ENCODE assay signal across 20 cellular contexts in genomic region chr10:24550680-24551079, GRCh38.
DNase-seq lines count a peak whose midpoint lies in the region; ATAC-seq and TF ChIP-seq lines count a peak whose summit lies in the region.
"Had no signal": no experiment of that assay in that cellular context is flagged by ENCODE, and none has a peak within 500 bp of the region (broad histone marks: within the 10 kb centered on the region; RNA-seq: fewer than 3 reads in every experiment).

No MANE protein-coding gene starts in this region.

- H3K9me3 Mint-ChIP-seq in activated CD8-positive, alpha-beta memory T cell treated with anti-CD3 and anti-CD28 coated beads, Interleukin-2, amount 10 ng/mL, durations not matched to agents 7 days and 5 days (ENCODE audit: low read depth), result no peaks in the 10 kb centered on the region
- H3K9me3 Mint-ChIP-seq: CD4-positive, alpha-beta T cell; CD8-positive, alpha-beta memory T cell; GM23338 had no signal

- H2AFZ ChIP-seq in osteoblast (ENCODE audit: low read length), result no peak overlapping the region
- H2AFZ ChIP-seq: GM23338 had no signal

- 76 to 88% (median 79%) methylated on average over 10 of the region's 10 CpGs for WGBS in stomach, 5 donors
- WGBS in aorta, 2 donors, result 91% methylated on average over 10 of the region's 10 CpGs

- no peaks in the 10 kb centered on the region for H3K4me1 ChIP-seq in osteoblast (ENCODE audit: insufficient read depth, low read length)
- H3K4me1 ChIP-seq in stomach, result peaks cover 0 to 14% (median 11%) of the 10 kb centered on the region in 4 donors
- H3K4me1 ChIP-seq in aorta (ENCODE audit: control insufficient read depth in 1 of 2, insufficient read depth in 2 of 2, low read length in 2 of 2), result no peaks in the 10 kb centered on the region
- H3K4me1 ChIP-seq: BE2C had no signal

- no peak for ATAC-seq in activated CD8-positive, alpha-beta memory T cell treated with anti-CD3 and anti-CD28 coated beads, Interleukin-2, amount 10 ng/mL, durations not matched to agents 7 days and 5 days
- no peak for ATAC-seq in aorta (ENCODE audit: low FRiP score)
- ATAC-seq: GM23338 had no signal

- intact Hi-C loops in stomach (cut with DNase I; ENCODE audit: low total_unique reads), result no loop called here
- intact Hi-C loops in aorta (cut with DNase I), result loop anchor here in 1 of 2 donors (10.0 kb wide), 1 partner anchor 556 kb away; no protein-coding TSS in a partner anchor

- H3K4me2 ChIP-seq in osteoblast (ENCODE audit: insufficient read depth, low read length), result no peak overlapping the region
- H3K4me2 ChIP-seq: BLaER1 treated with 17β-estradiol and CSF1 and Interleukin-3, amounts not matched to agents 10 nM and 100 nM; GM23338 had no signal

- H3K4me1 Mint-ChIP-seq in activated CD8-positive, alpha-beta memory T cell treated with anti-CD3 and anti-CD28 coated beads, Interleukin-2, amount 10 ng/mL, durations not matched to agents 7 days and 5 days, result no peaks in the 10 kb centered on the region
- H3K4me1 Mint-ChIP-seq: CD14-positive monocyte; CD8-positive, alpha-beta memory T cell had no signal

- no peaks in the 10 kb centered on the region for H3K36me3 Mint-ChIP-seq in activated CD8-positive, alpha-beta memory T cell treated with anti-CD3 and anti-CD28 coated beads, Interleukin-2, amount 10 ng/mL, durations not matched to agents 7 days and 5 days
- H3K36me3 Mint-ChIP-seq: CD14-positive monocyte; CD8-positive, alpha-beta memory T cell had no signal

- TF ChIP-seq POLR2A in stomach (IDR thresholded peaks at IDR 0.05), result no peak

- peaks cover 5% of the 10 kb centered on the region for H3K36me3 ChIP-seq in osteoblast (ENCODE audit: insufficient read depth, low read length)
- H3K36me3 ChIP-seq in stomach, result peaks cover 0 to 34% (median 19%) of the 10 kb centered on the region in 4 donors
- no peaks in the 10 kb centered on the region for H3K36me3 ChIP-seq in aorta (ENCODE audit: control insufficient read depth in 1 of 2, insufficient read depth in 2 of 2, low read length in 1 of 2)
- H3K36me3 ChIP-seq: BE2C had no signal

- H3K27ac Mint-ChIP-seq in activated CD8-positive, alpha-beta memory T cell treated with anti-CD3 and anti-CD28 coated beads, Interleukin-2, amount 10 ng/mL, durations not matched to agents 7 days and 5 days, result no peak overlapping the region
- H3K27ac Mint-ChIP-seq: CD4-positive, alpha-beta T cell; CD8-positive, alpha-beta memory T cell; GM23338 had no signal

- H3K9me3 ChIP-seq in osteoblast (ENCODE audit: low read depth, low read length), result no peaks in the 10 kb centered on the region
- no peaks in the 10 kb centered on the region for H3K9me3 ChIP-seq in stomach
- H3K9me3 ChIP-seq in aorta (ENCODE audit: control insufficient read depth, low read length), result no peaks in the 10 kb centered on the region
- H3K9me3 ChIP-seq: BE2C had no signal

- no peaks in the 10 kb centered on the region for H4K20me1 ChIP-seq in osteoblast (ENCODE audit: insufficient read depth, low read length)
- H4K20me1 ChIP-seq: BLaER1 treated with 17β-estradiol and CSF1 and Interleukin-3, amounts not matched to agents 10 nM and 100 nM had no signal

- H3K4me3 ChIP-seq in osteoblast (ENCODE audit: insufficient read depth, low read length), result no peak overlapping the region
- H3K4me3 ChIP-seq in stomach, result no peak overlapping the region
- H3K4me3 ChIP-seq in aorta (ENCODE audit: low read length in 2 of 2), result no peak overlapping the region
- H3K4me3 ChIP-seq: BLaER1 treated with 17β-estradiol and CSF1 and Interleukin-3, amounts not matched to agents 10 nM and 100 nM; GM23338 had no signal

- H3K27ac ChIP-seq in osteoblast (ENCODE audit: low read depth, low read length), result no peak overlapping the region
- peak overlapping the region in 3 of 5 donors; percentile 29 to 48 (median 34) for H3K27ac ChIP-seq in stomach
- no peak overlapping the region for H3K27ac ChIP-seq in aorta (ENCODE audit: low read depth in 1 of 2, low read length in 2 of 2)
- H3K27ac ChIP-seq: 22Rv1; BLaER1 treated with 17β-estradiol and CSF1 and Interleukin-3, amounts not matched to agents 10 nM and 100 nM had no signal

- TF ChIP-seq EP300 in stomach (IDR thresholded peaks at IDR 0.05), result no peak

- no peak overlapping the region for H3K4me3 Mint-ChIP-seq in activated CD8-positive, alpha-beta memory T cell treated with anti-CD3 and anti-CD28 coated beads, Interleukin-2, amount 10 ng/mL, durations not matched to agents 7 days and 5 days
- H3K4me3 Mint-ChIP-seq: CD4-positive, alpha-beta T cell; CD8-positive, alpha-beta memory T cell; GM23338 had no signal

- peaks cover 2% of the 10 kb centered on the region for H3K27me3 Mint-ChIP-seq in activated CD8-positive, alpha-beta memory T cell treated with anti-CD3 and anti-CD28 coated beads, Interleukin-2, amount 10 ng/mL, durations not matched to agents 7 days and 5 days
- H3K27me3 Mint-ChIP-seq: CD4-positive, alpha-beta T cell had no signal

- H3K27me3 ChIP-seq in osteoblast (ENCODE audit: insufficient read depth, low read length), result peaks cover 10% of the 10 kb centered on the region
- H3K27me3 ChIP-seq in stomach, result no peaks in the 10 kb centered on the region
- H3K27me3 ChIP-seq in aorta (ENCODE audit: control insufficient read depth in 1 of 2, insufficient read depth in 2 of 2, low read length in 1 of 2), result no peaks in the 10 kb centered on the region
- H3K27me3 ChIP-seq: BE2C; BLaER1 treated with 17β-estradiol and CSF1 and Interleukin-3, amounts not matched to agents 10 nM and 100 nM had no signal

- CTCF ChIA-PET in activated CD8-positive, alpha-beta memory T cell treated with anti-CD3 and anti-CD28 coated beads, Interleukin-2, amount 10 ng/mL, durations not matched to agents 7 days and 5 days (lab: Charles Lee), result no interaction called here
- CTCF ChIA-PET in HEK293T (lab: Yijun Ruan, JAX), result interaction anchor here (0.5 to 0.7 kb wide), 2 partner anchors 32 to 413 kb away, joined by 3 to 5 read pairs; no protein-coding TSS in a partner anchor

- no peaks in the 10 kb centered on the region for H3K79me2 ChIP-seq in osteoblast (ENCODE audit: insufficient read depth, low read length)

- POLR2A ChIA-PET in HEK293T (lab: Yijun Ruan, JAX), result no interaction called here

- peak; percentile 19 for DNase-seq in activated CD8-positive, alpha-beta memory T cell treated with anti-CD3 and anti-CD28 coated beads for 24 hours
- no peak for DNase-seq in activated CD8-positive, alpha-beta memory T cell treated with anti-CD3 and anti-CD28 coated beads, Interleukin-2, amount 10 ng/mL, durations not matched to agents 7 days and 5 days
- DNase-seq in osteoblast (ENCODE audit: insufficient read length, low spot score, missing footprints) (peak; percentile 77), stomach (no peak), inferior parietal cortex (ENCODE audit: extremely low spot score) (no peak), aorta (no peak), HEK293T (ENCODE audit: extremely low spot score) (no peak), AG08396 (ENCODE audit: low spot score) (no peak)
- DNase-seq: AML-193; BE2C; CD4-positive, alpha-beta T cell; CD8-positive, alpha-beta memory T cell; DMS53; DMS79 treated with DMSO at 0.1 percent for 48 hours; GF-D8; HCEC 1CT had no signal

- TF ChIP-seq CTCF in osteoblast (IDR thresholded peaks at IDR 0.05; ENCODE audit: extremely low read depth, low read depth, low read length) (no peak), stomach (IDR thresholded peaks at IDR 0.05) (no peak)

TF ChIP-seq in HEK293T, 16 proteins besides CTCF, POLR2A, EP300 and RAD21:
- TF ChIP-seq FOXM1 (IDR thresholded peaks at IDR 0.05; ENCODE audit: borderline replicate concordance), result no peak
- TF ChIP-seq FOXA1 (IDR thresholded peaks at IDR 0.05), result no peak
- no peak for TF ChIP-seq ZNF384 (IDR thresholded peaks at IDR 0.05)
- no peak for TF ChIP-seq ELF4 (IDR thresholded peaks at IDR 0.05)
TF ChIP-seq in HEK293T: peak in this region for 0.

Comparison
In these comparisons a context has a peak if more than half of its experiments do, and no peak if none do; other contexts are left out.
1. DNase-seq: peak in activated CD8-positive, alpha-beta memory T cell treated with anti-CD3 and anti-CD28 coated beads for 24 hours (single experiment) and osteoblast (single experiment); none in activated CD8-positive, alpha-beta memory T cell treated with anti-CD3 and anti-CD28 coated beads, Interleukin-2, amount 10 ng/mL, durations not matched to agents 7 days and 5 days (single experiment), stomach (single experiment), inferior parietal cortex (single experiment), aorta (0 of 2), HEK293T (single experiment) and AG08396 (single experiment).
2. H3K27ac ChIP-seq: peak in stomach (3 of 5); none in osteoblast (single experiment) and aorta (0 of 2).